Comparison of ENCODE assay signal across 8 cellular contexts in genomic region chr4:116726523-116726922, GRCh38.
"Had no signal": no experiment of that assay in that cellular context is flagged by ENCODE, and none has a peak within 500 bp of the region (broad histone marks: within the 10 kb centered on the region; RNA-seq: fewer than 3 reads in every experiment).

No MANE protein-coding gene starts in this region.

- ATAC-seq: K562 had no signal

- H3K4me1 Mint-ChIP-seq: H9 had no signal

- H3K4me3 ChIP-seq: GM23248, K562 had no signal

- H3K4me3 Mint-ChIP-seq: H9, HFFc6 had no signal

- H2AFZ ChIP-seq: GM23248 had no signal

- H3K9me3 Mint-ChIP-seq: H9 had no signal

- H3K27ac ChIP-seq: GM23248 had no signal

- H3K9ac ChIP-seq: GM23248 had no signal

- DNase-seq: GM23248, GOT3, H9, HCEC 1CT, HFFc6, IMR-90, KG1 had no signal

- H3K27ac Mint-ChIP-seq: H9, HFFc6 had no signal
